Comparison of ENCODE assay signal across 13 cellular contexts in the genomic region with DNA sequence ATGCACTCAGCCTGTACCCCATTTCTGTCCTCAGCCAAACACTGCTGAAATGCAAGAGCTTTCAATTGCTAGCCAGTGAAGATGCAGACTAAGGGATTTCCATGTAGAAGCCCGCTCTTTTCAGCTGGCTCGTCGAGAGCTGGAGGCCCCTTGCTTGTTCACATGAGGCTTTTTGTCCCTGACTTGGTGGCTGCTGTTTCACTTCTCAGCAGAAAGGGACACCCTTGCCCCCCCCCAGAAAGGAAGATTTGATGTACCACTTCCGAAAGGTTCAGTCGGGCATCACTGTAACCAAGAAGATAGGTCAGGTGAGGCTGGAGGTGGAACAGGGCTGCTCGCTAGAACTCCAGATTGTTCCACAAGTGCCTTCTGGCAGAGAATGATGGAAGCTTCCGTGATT.
"Had no signal": no experiment of that assay in that cellular context is flagged by ENCODE, and none has a peak within 500 bp of the region (broad histone marks: within the 10 kb centered on the region; RNA-seq: fewer than 3 reads in every experiment).

No MANE protein-coding gene starts in this region.

- H3K9me3 Mint-ChIP-seq: activated CD4-positive, alpha-beta T cell treated with anti-CD3 and anti-CD28 coated beads, Interleukin-2, amount 10 ng/mL, durations not matched to agents 24 days and 14 days; activated naive CD8-positive, alpha-beta T cell treated with anti-CD3 and anti-CD28 coated beads for 36 hours; type B pancreatic cell had no signal

- H3K4me3 Mint-ChIP-seq: activated CD4-positive, alpha-beta T cell treated with anti-CD3 and anti-CD28 coated beads, Interleukin-2, amount 10 ng/mL, durations not matched to agents 24 days and 14 days; activated naive CD8-positive, alpha-beta T cell treated with anti-CD3 and anti-CD28 coated beads for 36 hours; type B pancreatic cell had no signal

- H3K4me3 ChIP-seq: gastrocnemius medialis, left ventricle myocardium inferior, right atrium auricular region had no signal

- DNase-seq: activated CD4-positive, alpha-beta T cell treated with anti-CD3 and anti-CD28 coated beads, Interleukin-2, amount 10 ng/mL, durations not matched to agents 24 days and 14 days; activated CD8-positive, alpha-beta memory T cell treated with anti-CD3 and anti-CD28 coated beads for 24 hours; activated gamma-delta T cell treated with Interleukin-2 at 50 U/mL for 16 hours; activated naive CD8-positive, alpha-beta T cell treated with anti-CD3 and anti-CD28 coated beads for 36 hours; anterior cingulate cortex; effector CD4-positive, alpha-beta T cell; gastrocnemius medialis; kidney; left ventricle myocardium inferior; posterior cingulate gyrus; stimulated activated naive CD4-positive, alpha-beta T cell had no signal

- H3K27me3 ChIP-seq: gastrocnemius medialis, right atrium auricular region had no signal

- H3K27ac ChIP-seq: left ventricle myocardium inferior, right atrium auricular region had no signal

- H3K27me3 Mint-ChIP-seq: activated CD4-positive, alpha-beta T cell treated with anti-CD3 and anti-CD28 coated beads, Interleukin-2, amount 10 ng/mL, durations not matched to agents 24 days and 14 days; activated naive CD8-positive, alpha-beta T cell treated with anti-CD3 and anti-CD28 coated beads for 36 hours; type B pancreatic cell had no signal

- ATAC-seq: gastrocnemius medialis had no signal

- H3K9me3 ChIP-seq: gastrocnemius medialis, left ventricle myocardium inferior, right atrium auricular region had no signal

- H3K27ac Mint-ChIP-seq: activated CD4-positive, alpha-beta T cell treated with anti-CD3 and anti-CD28 coated beads, Interleukin-2, amount 10 ng/mL, durations not matched to agents 24 days and 14 days; activated naive CD8-positive, alpha-beta T cell treated with anti-CD3 and anti-CD28 coated beads for 36 hours; type B pancreatic cell had no signal

- H3K36me3 ChIP-seq: gastrocnemius medialis, left ventricle myocardium inferior, right atrium auricular region had no signal
